In genomic region chr7:84137812-84138211, GRCh38 we compare ENCODE assay signal across 20 cellular contexts. TPM values are rescaled to one million over a fixed set of nuclear protein-coding genes. Genes with fewer than 3 reads are reported as not detected.
DNase-seq lines count a peak whose midpoint lies in the region; ATAC-seq and TF ChIP-seq lines count a peak whose summit lies in the region.
"Had no signal": no experiment of that assay in that cellular context is flagged by ENCODE, and none has a peak within 500 bp of the region (broad histone marks: within the 10 kb centered on the region; RNA-seq: fewer than 3 reads in every experiment).

No MANE protein-coding gene starts in this region.

- H3K4me2 ChIP-seq in fibroblast of lung (ENCODE audit: extremely low read depth, insufficient read depth, low read length) = peak overlapping the region; percentile 69

- H3K9ac ChIP-seq in fibroblast of lung (ENCODE audit: insufficient read depth, low read length) = no peak overlapping the region

- H3K27me3 ChIP-seq in A673 (replicated peaks; ENCODE audit: insufficient read depth, low read depth, low read length, poor library complexity) (no peaks in the 10 kb centered on the region), fibroblast of lung (ENCODE audit: control insufficient read depth, insufficient read depth, low read length) (no peaks in the 10 kb centered on the region), gastroesophageal sphincter (no peaks in the 10 kb centered on the region)

- no peak for TF ChIP-seq CTCF in A673 (conservative IDR thresholded peaks at IDR 0.05; ENCODE audit: low read depth, low read length)
- no peak for TF ChIP-seq CTCF in HFFc6 (IDR thresholded peaks at IDR 0.05)
- no peak for TF ChIP-seq CTCF in fibroblast of lung (conservative IDR thresholded peaks at IDR 0.05 in 1 of 2, IDR thresholded peaks at IDR 0.05 in 1 of 2; ENCODE audit: low read depth in 1 of 2, low read length in 2 of 2)
- no peak for TF ChIP-seq CTCF in gastroesophageal sphincter (IDR thresholded peaks at IDR 0.05)

- H3K79me2 ChIP-seq in fibroblast of lung (ENCODE audit: control insufficient read depth, insufficient read depth, low read length) = peaks cover 45% of the 10 kb centered on the region

- H3K9me3 ChIP-seq in A673 (ENCODE audit: low read depth, low read length, poor library complexity, severe bottlenecking) (no peaks in the 10 kb centered on the region), fibroblast of lung (ENCODE audit: control insufficient read depth, insufficient read depth, low read depth, low read length) (no peaks in the 10 kb centered on the region), gastroesophageal sphincter (no peaks in the 10 kb centered on the region)
- H3K9me3 ChIP-seq: Caco-2 had no signal

- POLR2A ChIA-PET in A673 (lab: Charles Lee; ENCODE audit: low non-redundant PET) = interaction anchor here (0.7 kb wide), 1 partner anchor 46 kb away, joined by 10 read pairs; no protein-coding TSS in a partner anchor

- no peak for TF ChIP-seq EP300 in gastroesophageal sphincter (IDR thresholded peaks at IDR 0.05)

- CTCF ChIA-PET in A673 (lab: Charles Lee) = no interaction called here

- no peak overlapping the region for H2AFZ ChIP-seq in fibroblast of lung (ENCODE audit: low read length)

- no peak overlapping the region for H3K4me3 ChIP-seq in A673 (ENCODE audit: low read depth, low read length, poor library complexity, severe bottlenecking)
- H3K4me3 ChIP-seq in fibroblast of lung (replicated peaks in 1 of 4; ENCODE audit: control extremely low read depth in 1 of 4, insufficient read depth in 1 of 4, low read depth in 3 of 4, low read length in 4 of 4) = no peak overlapping the region
- H3K4me3 ChIP-seq in gastroesophageal sphincter = no peak overlapping the region

- no peak overlapping the region for H3K4me3 Mint-ChIP-seq in HFFc6
- H3K4me3 Mint-ChIP-seq: CD4-positive, alpha-beta T cell; IgD-negative memory B cell had no signal

- 0 out of 2 replicates have a peak, but pooled peaks cover 3% of the 10 kb centered on the region for H3K9me3 Mint-ChIP-seq in HFFc6

- H3K27me3 Mint-ChIP-seq in HFFc6 (ENCODE audit: insufficient read depth) = no peaks in the 10 kb centered on the region
- H3K27me3 Mint-ChIP-seq: CD4-positive, alpha-beta T cell; IgD-negative memory B cell had no signal

- intact Hi-C loops in A673 (cut with micrococcal nuclease; ENCODE audit: unreplicated experiment) = loop anchor here (1.0 to 10.0 kb wide), 4 partner anchors 50 to 885 kb away; no protein-coding TSS in a partner anchor

- H3K36me3 ChIP-seq in A673 (ENCODE audit: insufficient read depth, low read length, poor library complexity, severe bottlenecking) (no peaks in the 10 kb centered on the region), fibroblast of lung (ENCODE audit: control insufficient read depth, insufficient read depth, low read length) (no peaks in the 10 kb centered on the region), gastroesophageal sphincter (peaks cover 0 to 4% of the 10 kb centered on the region in 2 donors)

- H3K27ac Mint-ChIP-seq in HFFc6 = peak overlapping the region; percentile 71; the same call in 1 of the 2 replicates
- H3K27ac Mint-ChIP-seq: CD4-positive, alpha-beta T cell; IgD-negative memory B cell had no signal

- TF ChIP-seq POLR2A in gastroesophageal sphincter (IDR thresholded peaks at IDR 0.05) = no peak

- peaks cover 10% of the 10 kb centered on the region for H3K36me3 Mint-ChIP-seq in HFFc6 (ENCODE audit: low read depth)
- H3K36me3 Mint-ChIP-seq: IgD-negative memory B cell had no signal

- ATAC-seq in HG02759 (IDR thresholded peaks at IDR 0.05; ENCODE audit: unreplicated experiment) (no peak), gastroesophageal sphincter (no peak), HG03045 (IDR thresholded peaks at IDR 0.05; ENCODE audit: unreplicated experiment) (no peak)
- ATAC-seq: HCT116 had no signal

- BruUV-seq in A673 (replicated peaks; lab: Mats Ljungman, UMichigan) = no TSS peak

- H3K27ac ChIP-seq in A673 (ENCODE audit: low read depth, low read length, poor library complexity, severe bottlenecking) = peak overlapping the region; percentile 94
- no peak overlapping the region for H3K27ac ChIP-seq in fibroblast of lung (ENCODE audit: insufficient read depth, low read length)
- H3K27ac ChIP-seq in gastroesophageal sphincter = no peak overlapping the region
- H3K27ac ChIP-seq: C4-2B had no signal

- peaks cover 54% of the 10 kb centered on the region for H3K4me1 Mint-ChIP-seq in HFFc6 (ENCODE audit: low read depth)
- H3K4me1 Mint-ChIP-seq: IgD-negative memory B cell had no signal

- H3K4me1 ChIP-seq in A673 (ENCODE audit: insufficient read depth, low read length, poor library complexity, severe bottlenecking) (peaks cover 56% of the 10 kb centered on the region), fibroblast of lung (ENCODE audit: control insufficient read depth, extremely low read depth, insufficient read depth, low read length) (peaks cover 2% of the 10 kb centered on the region), gastroesophageal sphincter (peaks cover 0 to 11% (median 0%) of the 10 kb centered on the region in 3 donors)

- peak; percentile 81 for DNase-seq in A673 (ENCODE audit: low spot score)
- DNase-seq in EH (ENCODE audit: low read depth) = peak; percentile 16
- no peak for DNase-seq in HFFc6
- no peak for DNase-seq in fibroblast of lung (ENCODE audit: low read depth in 2 of 2)
- DNase-seq in activated effector memory CD4-positive, alpha-beta T cell treated with anti-CD3 and anti-CD28 coated beads, Interleukin-2, amount 50 U/mL, for 16 hours = no peak
- DNase-seq: AML-193; Caco-2; CD4-positive, alpha-beta T cell; DMS79 treated with DMSO at 0.1 percent for 48 hours; EL; GOT3; H7; Karpas-422; KBM-7 had no signal

- no peaks in the 10 kb centered on the region for H4K20me1 ChIP-seq in fibroblast of lung (ENCODE audit: control insufficient read depth, extremely low read depth, insufficient read depth, low read length)

RNA-seq across cellular contexts. Expression of gene SEMA3A, which starts 56.8 kb away (rescaled TPM):
- total RNA-seq in A673 (2021) = 22.8 and 26.9 TPM in 2 replicates
- total RNA-seq in HFFc6 (2021; fragmentation: NEBNext Ultra II Directional; extraction: Animal tissue kit (Norgen Biotek cat#: 25700)) = 10 to 100 TPM; 56.9 to 86.2 (median 74.4) TPM
- total RNA-seq in fibroblast of lung = 19.5 and 60.8 TPM in 2 replicates
- 45.2 and 84.3 TPM in 2 replicates for polyA plus RNA-seq in fibroblast of lung
- polyA plus RNA-seq in fibroblast of lung (2012) = 24.8 and 52.1 TPM in 2 replicates
- polyA minus RNA-seq in fibroblast of lung (ENCODE audit: low replicate concordance) = 22.7 and 27.6 TPM in 2 replicates
- 10 to 100 TPM; 24.6 to 61.6 (median 33.0) TPM for total RNA-seq in gastroesophageal sphincter

Comparison
In these comparisons a context has a peak if more than half of its experiments do, and no peak if none do; other contexts are left out.
1. DNase-seq: peak in A673 (single experiment) and EH (single experiment); none in HFFc6 (single experiment), fibroblast of lung (0 of 2) and activated effector memory CD4-positive, alpha-beta T cell treated with anti-CD3 and anti-CD28 coated beads, Interleukin-2, amount 50 U/mL, for 16 hours (single experiment).